In genomic region chr12:118377891-118378470, GRCh38 we compare ENCODE assay signal across 8 cellular contexts. TPM values are rescaled to one million over a fixed set of nuclear protein-coding genes. Genes with fewer than 3 reads are reported as not detected.
DNase-seq lines count a peak whose midpoint lies in the region; ATAC-seq, FAIRE-seq and TF ChIP-seq lines count a peak whose summit lies in the region.

No MANE protein-coding gene starts in this region.

- H3K36me3 Mint-ChIP-seq in T-helper 2 cell treated with Interferon-gamma antibody and Interleukin-4, amounts not matched to agents 5 μg/mL and 100 μg/mL, for 36 hours (ENCODE audit: low read depth), result peaks cover 8% of the 10 kb centered on the region

- TF ChIP-seq POLR2A in sigmoid colon (IDR thresholded peaks at IDR 0.05), result no peak

- H3K9me3 Mint-ChIP-seq in T-helper 2 cell treated with Interferon-gamma antibody and Interleukin-4, amounts not matched to agents 5 μg/mL and 100 μg/mL, for 36 hours, result no peaks in the 10 kb centered on the region

- TF ChIP-seq EP300 in sigmoid colon (IDR thresholded peaks at IDR 0.05), result no peak

- peaks cover 29% of the 10 kb centered on the region for H3K4me1 Mint-ChIP-seq in T-helper 2 cell treated with Interferon-gamma antibody and Interleukin-4, amounts not matched to agents 5 μg/mL and 100 μg/mL, for 36 hours (ENCODE audit: low read depth)

- WGBS in sigmoid colon, 2 donors, result 33 to 35% methylated on average over 8 of the region's 8 CpGs

- peak overlapping the region; percentile 86 for H3K4me3 ChIP-seq in astrocyte of the cerebellum (ENCODE audit: low read depth, low read length)
- peak overlapping the region; percentile 78 to 98 (median 96) for H3K4me3 ChIP-seq in sigmoid colon

- H3K4me3 Mint-ChIP-seq in T-helper 2 cell treated with Interferon-gamma antibody and Interleukin-4, amounts not matched to agents 5 μg/mL and 100 μg/mL, for 36 hours, result peak overlapping the region; percentile 83

- peak; percentile 85 for FAIRE-seq in G401.6 (lab: Jason Lieb, UNC)

- peaks cover 5 to 42% (median 20%) of the 10 kb centered on the region in 4 donors for H3K36me3 ChIP-seq in sigmoid colon

- peaks cover 0 to 39% (median 34%) of the 10 kb centered on the region in 4 donors for H3K4me1 ChIP-seq in sigmoid colon

- DNase-seq in MV-4-11 (lab: John Stamatoyannopoulos, UW), result peak; percentile 54
- DNase-seq in T-helper 2 cell treated with Interferon-gamma antibody and Interleukin-4, amounts not matched to agents 5 μg/mL and 100 μg/mL, for 36 hours (ENCODE audit: low spot score), result peak; percentile 66
- DNase-seq in astrocyte of the cerebellum (ENCODE audit: low read depth), result peak; percentile 40
- DNase-seq in hypothalamus (lab: John Stamatoyannopoulos, UW), result peak in 44 of 51 donors; percentile 11 to 88 (median 42)
- DNase-seq in sigmoid colon, result peak; percentile 72

- TF ChIP-seq CTCF in astrocyte of the cerebellum (IDR thresholded peaks at IDR 0.05; ENCODE audit: low read depth, low read length, missing control alignments) (peak; percentile 84), sigmoid colon (IDR thresholded peaks at IDR 0.05) (peak; percentile 63 to 99 (median 90))

- no peaks in the 10 kb centered on the region for H3K27me3 ChIP-seq in sigmoid colon

- peak overlapping the region; percentile 89 to 95 (median 92) for H3K27ac ChIP-seq in sigmoid colon

- H3K9me3 ChIP-seq in sigmoid colon, result no peaks in the 10 kb centered on the region

- intact Hi-C loops in sigmoid colon (cut with DNase I), result loop anchor here (5.0 to 10.0 kb wide), 6 partner anchors 241 to 1289 kb away; partner anchors contain the start of genes HSPB8, PEBP1, PRKAB1 and RFC5

- in situ Hi-C loops in astrocyte of the cerebellum (cut with HindIII; ENCODE audit: low sequenced_read_pairs), result loop anchor here (5.0 kb wide), 1 partner anchor 196 kb away; no protein-coding TSS in a partner anchor

- ATAC-seq in GM18873 (IDR thresholded peaks at IDR 0.05; ENCODE audit: low FRiP score, unreplicated experiment), result no peak
- no peak for ATAC-seq in HG03039 (IDR thresholded peaks at IDR 0.05; ENCODE audit: unreplicated experiment)

- peak overlapping the region; percentile 73 for H3K27ac Mint-ChIP-seq in T-helper 2 cell treated with Interferon-gamma antibody and Interleukin-4, amounts not matched to agents 5 μg/mL and 100 μg/mL, for 36 hours

- no peaks in the 10 kb centered on the region for H3K27me3 Mint-ChIP-seq in T-helper 2 cell treated with Interferon-gamma antibody and Interleukin-4, amounts not matched to agents 5 μg/mL and 100 μg/mL, for 36 hours (ENCODE audit: low read depth)

RNA-seq across cellular contexts. Expression of gene SUDS3, which starts 1.6 kb away (rescaled TPM):
- total RNA-seq in sigmoid colon, result 10 to 100 TPM; 54.2 to 80.3 (median 69.0) TPM
- polyA plus RNA-seq in sigmoid colon, result 10 to 100 TPM; 15.6 to 22.9 (median 21.0) TPM

RNA-seq across cellular contexts. Expression of gene TAOK3, which starts 5.3 kb away (rescaled TPM):
- total RNA-seq in sigmoid colon, result 10 to 100 TPM; 18.9 to 66.2 (median 31.6) TPM
- polyA plus RNA-seq in sigmoid colon, result 10 to 100 TPM; 23.4 to 31.0 (median 29.4) TPM
